In the genomic region with DNA sequence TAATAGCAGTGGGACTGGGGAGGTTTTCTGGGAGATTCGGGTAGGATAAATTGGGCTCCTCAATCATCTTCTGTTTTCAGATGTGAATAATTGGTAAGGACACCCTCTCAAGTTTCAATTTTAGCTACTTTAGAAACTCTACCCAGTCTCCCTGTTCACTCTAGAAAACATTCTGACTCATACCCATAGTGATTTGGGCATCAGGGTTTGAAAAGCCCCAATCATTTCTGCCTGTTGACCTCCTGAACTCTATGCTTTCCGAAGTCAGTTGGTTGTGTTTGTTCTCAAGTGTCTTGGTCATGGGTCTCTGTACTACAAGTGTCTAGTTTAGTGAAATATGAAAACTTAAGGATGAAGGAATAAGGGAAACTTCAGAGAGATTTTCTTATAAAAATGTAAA, we compare ENCODE assay signal across 1 cellular context.
TF ChIP-seq lines count a peak whose summit lies in the region.

No MANE protein-coding gene starts in this region.

TF ChIP-seq in SK-N-SH treated with all-trans-retinoic acid at 6 μM for 48 hours, 23 proteins besides CTCF, POLR2A, EP300 and RAD21 (continued from another document):
- TF ChIP-seq, protein P1, sequence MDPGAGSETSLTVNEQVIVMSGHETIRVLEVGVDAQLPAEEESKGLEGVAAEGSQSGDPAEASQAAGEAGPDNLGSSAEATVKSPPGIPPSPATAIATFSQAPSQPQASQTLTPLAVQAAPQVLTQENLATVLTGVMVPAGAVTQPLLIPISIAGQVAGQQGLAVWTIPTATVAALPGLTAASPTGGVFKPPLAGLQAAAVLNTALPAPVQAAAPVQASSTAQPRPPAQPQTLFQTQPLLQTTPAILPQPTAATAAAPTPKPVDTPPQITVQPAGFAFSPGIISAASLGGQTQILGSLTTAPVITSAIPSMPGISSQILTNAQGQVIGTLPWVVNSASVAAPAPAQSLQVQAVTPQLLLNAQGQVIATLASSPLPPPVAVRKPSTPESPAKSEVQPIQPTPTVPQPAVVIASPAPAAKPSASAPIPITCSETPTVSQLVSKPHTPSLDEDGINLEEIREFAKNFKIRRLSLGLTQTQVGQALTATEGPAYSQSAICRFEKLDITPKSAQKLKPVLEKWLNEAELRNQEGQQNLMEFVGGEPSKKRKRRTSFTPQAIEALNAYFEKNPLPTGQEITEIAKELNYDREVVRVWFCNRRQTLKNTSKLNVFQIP (CRISPR knock-in tag; IDR thresholded peaks at IDR 0.05; ENCODE audit: borderline replicate concordance, low read depth): no peak
- no peak for TF ChIP-seq RARB (CRISPR knock-in tag; IDR thresholded peaks at IDR 0.05)
- TF ChIP-seq SNAI2 (CRISPR knock-in tag; IDR thresholded peaks at IDR 0.05): no peak
- no peak for TF ChIP-seq ZC3H10 (CRISPR knock-in tag; IDR thresholded peaks at IDR 0.05)
- TF ChIP-seq BACH2 (CRISPR knock-in tag; IDR thresholded peaks at IDR 0.05; ENCODE audit: borderline replicate concordance): no peak
